Comparison of ENCODE assay signal across 1 cellular context in the genomic region with DNA sequence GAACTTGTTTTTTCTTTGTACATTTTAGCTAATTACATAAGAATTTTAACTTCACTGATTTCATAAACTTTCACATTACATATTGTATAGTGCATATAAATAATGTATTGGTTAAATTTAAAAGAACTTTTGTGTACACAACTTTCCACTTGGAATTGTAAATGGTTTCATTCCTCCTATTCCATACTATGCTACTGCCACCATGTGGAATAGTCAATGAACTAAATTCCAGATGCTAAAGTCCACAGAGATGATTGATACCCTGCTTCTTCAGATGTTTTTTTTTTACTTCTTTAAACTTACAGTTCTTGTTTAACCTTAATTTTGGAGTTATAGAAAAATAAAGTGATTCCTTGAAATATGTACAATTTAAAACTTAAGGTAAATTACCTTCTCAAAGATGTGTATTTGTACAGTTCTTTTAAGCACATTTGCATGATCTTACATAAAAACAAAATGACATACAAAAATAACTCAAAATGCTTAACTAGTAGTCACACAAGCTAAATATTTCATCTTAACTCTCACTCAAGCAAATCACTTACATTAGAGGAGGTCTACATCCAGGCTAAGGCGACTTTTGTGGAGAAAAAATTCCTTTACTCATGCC.
TF ChIP-seq lines count a peak whose summit lies in the region.

No MANE protein-coding gene starts in this region.

TF ChIP-seq in H1, 55 proteins besides CTCF, POLR2A, EP300 and RAD21 (continued from another document):
- TF ChIP-seq SP1 (IDR thresholded peaks at IDR 0.05; ENCODE audit: low read depth, low read length), result no peak
- no peak for TF ChIP-seq RFX5 (IDR thresholded peaks at IDR 0.05; ENCODE audit: borderline replicate concordance, low read depth, low read length)
- TF ChIP-seq SIN3A (conservative IDR thresholded peaks at IDR 0.05 in 1 of 2, IDR thresholded peaks at IDR 0.05 in 1 of 2; ENCODE audit: low read depth in 1 of 2, low read length in 2 of 2), result no peak
- no peak for TF ChIP-seq ASH2L (IDR thresholded peaks at IDR 0.05; ENCODE audit: low read length)
